27 cellular contexts compared by ENCODE assay signal in the genomic region with DNA sequence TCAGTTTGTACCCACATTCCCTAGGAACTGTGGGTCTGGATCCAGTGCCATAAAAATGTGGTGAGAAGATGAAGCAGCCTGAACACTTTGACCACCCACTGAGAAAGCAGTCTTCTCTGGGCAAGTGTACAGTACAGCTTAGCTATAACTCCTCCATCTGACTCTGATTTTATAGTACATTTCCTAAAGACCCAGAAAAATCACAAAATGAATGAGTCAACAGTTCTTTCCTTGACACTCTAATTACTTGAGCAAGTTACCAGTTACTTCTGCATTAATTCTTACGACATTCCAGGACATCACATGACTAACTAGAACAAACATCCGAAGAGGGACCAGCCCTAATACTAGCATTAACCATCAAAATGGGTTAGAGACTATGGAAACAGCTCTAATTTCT.
DNase-seq lines count a peak whose midpoint lies in the region; ATAC-seq, FAIRE-seq and TF ChIP-seq lines count a peak whose summit lies in the region.
"Had no signal": no experiment of that assay in that cellular context is flagged by ENCODE, and none has a peak within 500 bp of the region (broad histone marks: within the 10 kb centered on the region; RNA-seq: fewer than 3 reads in every experiment).

No MANE protein-coding gene starts in this region.

- no peak for TF ChIP-seq POLR2A in spleen (IDR thresholded peaks at IDR 0.05)

- H3K36me3 Mint-ChIP-seq in WTC11, result no peaks in the 10 kb centered on the region
- H3K36me3 Mint-ChIP-seq: CD4-positive, CD25-positive, alpha-beta regulatory T cell; stimulated activated naive B cell treated with anti-CD40 and anti-IgM and Interleukin-4, amounts not matched to agents 10 μg/mL and 1 μg/mL and 100 μg/mL, for 72 hours had no signal

- H3K4me3 ChIP-seq in bronchial epithelial cell (ENCODE audit: low read depth, low read length), result no peak overlapping the region
- no peak overlapping the region for H3K4me3 ChIP-seq in spleen
- H3K4me3 ChIP-seq: GM12878, lung, right lobe of liver had no signal

- no peaks in the 10 kb centered on the region for H3K4me1 ChIP-seq in spleen
- H3K4me1 ChIP-seq: right lobe of liver had no signal

- H3K9me3 Mint-ChIP-seq in WTC11, result no peaks in the 10 kb centered on the region
- H3K9me3 Mint-ChIP-seq: activated naive CD8-positive, alpha-beta T cell treated with anti-CD3 and anti-CD28 coated beads, Interleukin-2, amount 50 U/mL, for 24 hours; stimulated activated naive B cell treated with anti-CD40 and anti-IgM and Interleukin-4, amounts not matched to agents 10 μg/mL and 1 μg/mL and 100 μg/mL, for 72 hours had no signal

- no peaks in the 10 kb centered on the region for H3K9me3 ChIP-seq in spleen
- H3K9me3 ChIP-seq: right lobe of liver, SK-N-SH had no signal

- POLR2A ChIA-PET in WTC11 (lab: Charles Lee), result no interaction called here

- DNase-seq in GM04504 (ENCODE audit: low read depth) (peak; percentile 14), NOMO-1 treated with DMSO at 0.1 percent for 48 hours (lab: John Stamatoyannopoulos, UW; ENCODE audit: unreplicated experiment) (peak; percentile 96), bronchial epithelial cell (ENCODE audit: low read depth) (peak; percentile 32), occipital lobe (lab: John Stamatoyannopoulos, UW) (peak; percentile 6), WTC11 (ENCODE audit: low spot score) (no peak), D721Med (ENCODE audit: insufficient read length, low spot score) (no peak), spleen (no peak)
- DNase-seq: activated CD4-positive, alpha-beta T cell treated with anti-CD3 and anti-CD28 coated beads for 48 hours; activated gamma-delta T cell; activated naive CD8-positive, alpha-beta T cell treated with anti-CD3 and anti-CD28 coated beads, Interleukin-2, amount 50 U/mL, for 24 hours; activated T-cell treated with anti-CD3 and anti-CD28 coated beads, Interleukin-2, amount 50 U/mL, for 1 hour; CD4-positive, CD25-positive, alpha-beta regulatory T cell; cerebellar nuclear complex; foreskin fibroblast; head of caudate nucleus; NCI-H2081; NCI-H226; posterior cingulate gyrus; right lobe of liver; SK-N-SH; stimulated activated CD4-positive, alpha-beta T cell treated with anti-CD3 and anti-CD28 coated beads, Interleukin-4, amount 100 ng/mL, for 4 hours; stimulated activated naive B cell treated with anti-CD40 and anti-IgM and Interleukin-4, amounts not matched to agents 10 μg/mL and 1 μg/mL and 100 μg/mL, for 72 hours had no signal

- no peak overlapping the region for H3K27ac Mint-ChIP-seq in WTC11
- H3K27ac Mint-ChIP-seq: activated naive CD8-positive, alpha-beta T cell treated with anti-CD3 and anti-CD28 coated beads, Interleukin-2, amount 50 U/mL, for 24 hours; CD4-positive, CD25-positive, alpha-beta regulatory T cell; stimulated activated naive B cell treated with anti-CD40 and anti-IgM and Interleukin-4, amounts not matched to agents 10 μg/mL and 1 μg/mL and 100 μg/mL, for 72 hours had no signal

- no peak for TF ChIP-seq CTCF in bronchial epithelial cell (IDR thresholded peaks at IDR 0.05; ENCODE audit: insufficient read depth, low read length, severe bottlenecking)
- no peak for TF ChIP-seq CTCF in WTC11 (IDR thresholded peaks at IDR 0.05)
- no peak for TF ChIP-seq CTCF in D721Med (IDR thresholded peaks at IDR 0.05; ENCODE audit: insufficient read depth, missing control alignments)
- TF ChIP-seq CTCF in spleen (IDR thresholded peaks at IDR 0.05 in 8 of 11, conservative IDR thresholded peaks at IDR 0.05 in 3 of 11), result no peak

- no peak overlapping the region for H3K4me3 Mint-ChIP-seq in WTC11
- H3K4me3 Mint-ChIP-seq: activated naive CD8-positive, alpha-beta T cell treated with anti-CD3 and anti-CD28 coated beads, Interleukin-2, amount 50 U/mL, for 24 hours; CD4-positive, CD25-positive, alpha-beta regulatory T cell; stimulated activated naive B cell treated with anti-CD40 and anti-IgM and Interleukin-4, amounts not matched to agents 10 μg/mL and 1 μg/mL and 100 μg/mL, for 72 hours had no signal

- FAIRE-seq in bronchial epithelial cell (lab: Jason Lieb, UNC), result peak; percentile 60
- no peak for FAIRE-seq in D721Med (lab: Jason Lieb, UNC)
- FAIRE-seq: GM12878 had no signal

- WGBS in spleen, 5 donors, result 55 to 84% (median 62%) methylated on average over 2 of the region's 2 CpGs

- ATAC-seq in WTC11 (no peak), GM18873 (IDR thresholded peaks at IDR 0.05; ENCODE audit: low FRiP score, unreplicated experiment) (no peak)
- ATAC-seq: activated naive CD8-positive, alpha-beta T cell treated with anti-CD3 and anti-CD28 coated beads, Interleukin-2, amount 50 U/mL, for 24 hours; GM12878; right lobe of liver; stimulated activated naive B cell treated with anti-CD40 and anti-IgM and Interleukin-4, amounts not matched to agents 10 μg/mL and 1 μg/mL and 100 μg/mL, for 72 hours had no signal

- intact Hi-C loops in spleen (cut with DNase I; ENCODE audit: low total_unique reads), result no loop called here

- peaks cover 12% of the 10 kb centered on the region for H3K4me1 Mint-ChIP-seq in WTC11
- H3K4me1 Mint-ChIP-seq: activated naive CD8-positive, alpha-beta T cell treated with anti-CD3 and anti-CD28 coated beads, Interleukin-2, amount 50 U/mL, for 24 hours; CD4-positive, CD25-positive, alpha-beta regulatory T cell; stimulated activated naive B cell treated with anti-CD40 and anti-IgM and Interleukin-4, amounts not matched to agents 10 μg/mL and 1 μg/mL and 100 μg/mL, for 72 hours had no signal

- H3K36me3 ChIP-seq in bronchial epithelial cell (ENCODE audit: control insufficient read depth, insufficient read depth, low read length), result no peaks in the 10 kb centered on the region
- H3K36me3 ChIP-seq in spleen, result no peaks in the 10 kb centered on the region
- H3K36me3 ChIP-seq: right lobe of liver had no signal

- no peaks in the 10 kb centered on the region for H3K27me3 Mint-ChIP-seq in WTC11 (ENCODE audit: low read depth)
- H3K27me3 Mint-ChIP-seq: activated naive CD8-positive, alpha-beta T cell treated with anti-CD3 and anti-CD28 coated beads, Interleukin-2, amount 50 U/mL, for 24 hours; CD4-positive, CD25-positive, alpha-beta regulatory T cell; stimulated activated naive B cell treated with anti-CD40 and anti-IgM and Interleukin-4, amounts not matched to agents 10 μg/mL and 1 μg/mL and 100 μg/mL, for 72 hours had no signal

- no peak overlapping the region for H3K27ac ChIP-seq in spleen
- H3K27ac ChIP-seq: right lobe of liver, RWPE1, VCaP had no signal

- no peaks in the 10 kb centered on the region for H3K27me3 ChIP-seq in bronchial epithelial cell (ENCODE audit: control insufficient read depth, insufficient read depth, low read length)
- H3K27me3 ChIP-seq in spleen (replicated peaks in 1 of 7), result no peaks in the 10 kb centered on the region
- H3K27me3 ChIP-seq: right lobe of liver had no signal

- CTCF ChIA-PET in WTC11 (lab: Charles Lee), result interaction anchor here (2.0 kb wide), 1 partner anchor 256 kb away, joined by 4 read pairs; no protein-coding TSS in a partner anchor

TF ChIP-seq in WTC11, 78 proteins besides CTCF, POLR2A, EP300 and RAD21 (continues in another document):
- TF ChIP-seq ZNF121 (CRISPR knock-in tag; IDR thresholded peaks at IDR 0.05) (no peak), ELF4 (CRISPR knock-in tag; IDR thresholded peaks at IDR 0.05; ENCODE audit: low read depth) (no peak), MXD4 (CRISPR knock-in tag; IDR thresholded peaks at IDR 0.05; ENCODE audit: borderline replicate concordance) (no peak), ZNF263 (CRISPR knock-in tag; IDR thresholded peaks at IDR 0.05; ENCODE audit: low read depth) (no peak), NFE2L1 (CRISPR knock-in tag; IDR thresholded peaks at IDR 0.05) (no peak)
- TF ChIP-seq, protein P1, sequence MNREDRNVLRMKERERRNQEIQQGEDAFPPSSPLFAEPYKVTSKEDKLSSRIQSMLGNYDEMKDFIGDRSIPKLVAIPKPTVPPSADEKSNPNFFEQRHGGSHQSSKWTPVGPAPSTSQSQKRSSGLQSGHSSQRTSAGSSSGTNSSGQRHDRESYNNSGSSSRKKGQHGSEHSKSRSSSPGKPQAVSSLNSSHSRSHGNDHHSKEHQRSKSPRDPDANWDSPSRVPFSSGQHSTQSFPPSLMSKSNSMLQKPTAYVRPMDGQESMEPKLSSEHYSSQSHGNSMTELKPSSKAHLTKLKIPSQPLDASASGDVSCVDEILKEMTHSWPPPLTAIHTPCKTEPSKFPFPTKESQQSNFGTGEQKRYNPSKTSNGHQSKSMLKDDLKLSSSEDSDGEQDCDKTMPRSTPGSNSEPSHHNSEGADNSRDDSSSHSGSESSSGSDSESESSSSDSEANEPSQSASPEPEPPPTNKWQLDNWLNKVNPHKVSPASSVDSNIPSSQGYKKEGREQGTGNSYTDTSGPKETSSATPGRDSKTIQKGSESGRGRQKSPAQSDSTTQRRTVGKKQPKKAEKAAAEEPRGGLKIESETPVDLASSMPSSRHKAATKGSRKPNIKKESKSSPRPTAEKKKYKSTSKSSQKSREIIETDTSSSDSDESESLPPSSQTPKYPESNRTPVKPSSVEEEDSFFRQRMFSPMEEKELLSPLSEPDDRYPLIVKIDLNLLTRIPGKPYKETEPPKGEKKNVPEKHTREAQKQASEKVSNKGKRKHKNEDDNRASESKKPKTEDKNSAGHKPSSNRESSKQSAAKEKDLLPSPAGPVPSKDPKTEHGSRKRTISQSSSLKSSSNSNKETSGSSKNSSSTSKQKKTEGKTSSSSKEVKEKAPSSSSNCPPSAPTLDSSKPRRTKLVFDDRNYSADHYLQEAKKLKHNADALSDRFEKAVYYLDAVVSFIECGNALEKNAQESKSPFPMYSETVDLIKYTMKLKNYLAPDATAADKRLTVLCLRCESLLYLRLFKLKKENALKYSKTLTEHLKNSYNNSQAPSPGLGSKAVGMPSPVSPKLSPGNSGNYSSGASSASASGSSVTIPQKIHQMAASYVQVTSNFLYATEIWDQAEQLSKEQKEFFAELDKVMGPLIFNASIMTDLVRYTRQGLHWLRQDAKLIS (CRISPR knock-in tag; IDR thresholded peaks at IDR 0.05; ENCODE audit: borderline replicate concordance), result no peak
- TF ChIP-seq, protein P2, sequence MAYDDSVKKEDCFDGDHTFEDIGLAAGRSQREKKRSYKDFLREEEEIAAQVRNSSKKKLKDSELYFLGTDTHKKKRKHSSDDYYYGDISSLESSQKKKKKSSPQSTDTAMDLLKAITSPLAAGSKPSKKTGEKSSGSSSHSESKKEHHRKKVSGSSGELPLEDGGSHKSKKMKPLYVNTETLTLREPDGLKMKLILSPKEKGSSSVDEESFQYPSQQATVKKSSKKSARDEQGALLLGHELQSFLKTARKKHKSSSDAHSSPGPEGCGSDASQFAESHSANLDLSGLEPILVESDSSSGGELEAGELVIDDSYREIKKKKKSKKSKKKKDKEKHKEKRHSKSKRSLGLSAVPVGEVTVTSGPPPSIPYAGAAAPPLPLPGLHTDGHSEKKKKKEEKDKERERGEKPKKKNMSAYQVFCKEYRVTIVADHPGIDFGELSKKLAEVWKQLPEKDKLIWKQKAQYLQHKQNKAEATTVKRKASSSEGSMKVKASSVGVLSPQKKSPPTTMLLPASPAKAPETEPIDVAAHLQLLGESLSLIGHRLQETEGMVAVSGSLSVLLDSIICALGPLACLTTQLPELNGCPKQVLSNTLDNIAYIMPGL (CRISPR knock-in tag; IDR thresholded peaks at IDR 0.05), result no peak

Comparison
In these comparisons a context has a peak if more than half of its experiments do, and no peak if none do; other contexts are left out.
1. DNase-seq: peak in GM04504 (single experiment), NOMO-1 treated with DMSO at 0.1 percent for 48 hours (single experiment), bronchial epithelial cell (single experiment) and occipital lobe (single experiment); none in WTC11 (single experiment), D721Med (single experiment) and spleen (single experiment).